Comparison of ENCODE assay signal across 15 cellular contexts in genomic region chr19:38392707-38393308, GRCh38. TPM values are rescaled to one million over a fixed set of nuclear protein-coding genes. Genes with fewer than 3 reads are reported as not detected.
DNase-seq lines count a peak whose midpoint lies in the region; ATAC-seq and TF ChIP-seq lines count a peak whose summit lies in the region.
"Had no signal": no experiment of that assay in that cellular context is flagged by ENCODE, and none has a peak within 500 bp of the region (broad histone marks: within the 10 kb centered on the region; RNA-seq: fewer than 3 reads in every experiment).

No MANE protein-coding gene starts in this region.

- peaks cover 6% of the 10 kb centered on the region for H3K36me3 Mint-ChIP-seq in Caco-2 (ENCODE audit: insufficient read depth, unreplicated experiment)
- peaks cover 38% of the 10 kb centered on the region for H3K36me3 Mint-ChIP-seq in activated T-helper 17 cell treated with anti-CD3 and anti-CD28 coated beads, Interleukin-2, amount 50 U/mL, for 72 hours (ENCODE audit: low read depth)
- H3K36me3 Mint-ChIP-seq in natural killer cell, result no peaks in the 10 kb centered on the region

- WGBS in ovary, 3 donors, result 68 to 74% (median 73%) methylated on average over 6 of the region's 6 CpGs

- no peak for TF ChIP-seq CTCF in Caco-2 (IDR thresholded peaks at IDR 0.05; ENCODE audit: insufficient read depth in 1 of 2, low read depth in 1 of 2, low read length in 1 of 2, severe bottlenecking in 1 of 2, unreplicated experiment in 1 of 2)
- TF ChIP-seq CTCF in natural killer cell (IDR thresholded peaks at IDR 0.05), result no peak
- TF ChIP-seq CTCF in ovary (IDR thresholded peaks at IDR 0.05), result no peak

- DNase-seq in Caco-2, result peak in 1 of 2 experiments; percentile 64
- peak; percentile 33 for DNase-seq in HT1080 (ENCODE audit: low read depth)
- DNase-seq in left colon, result no peak
- no peak for DNase-seq in ureter (ENCODE audit: low spot score)
- DNase-seq in natural killer cell, result no peak
- DNase-seq in KBM-7, result no peak
- DNase-seq in ovary, result no peak
- DNase-seq: CD4-positive, CD25-positive, alpha-beta regulatory T cell; midbrain; NCI-H1417 treated with DMSO at 0.1 percent for 48 hours; NCI-H69; psoas muscle; SJCRH30 had no signal

- intact Hi-C loops in Caco-2 (cut with micrococcal nuclease; ENCODE audit: unreplicated experiment), result no loop called here
- intact Hi-C loops in left colon (cut with DNase I, micrococcal nuclease), result loop anchor here in 1 of 2 donors (10.0 kb wide), 1 partner anchor 532 kb away; no protein-coding TSS in a partner anchor
- intact Hi-C loops in natural killer cell (cut with micrococcal nuclease), result no loop called here
- intact Hi-C loops in ovary (cut with DNase I), result no loop called here

- H3K4me1 Mint-ChIP-seq in Caco-2 (ENCODE audit: low read depth, unreplicated experiment) (peaks cover 16% of the 10 kb centered on the region), natural killer cell (peaks cover 13 to 32% of the 10 kb centered on the region in 2 donors)
- peaks cover 31% of the 10 kb centered on the region for H3K4me1 Mint-ChIP-seq in activated T-helper 17 cell treated with anti-CD3 and anti-CD28 coated beads, Interleukin-2, amount 50 U/mL, for 72 hours

- H3K4me1 ChIP-seq in Caco-2, result peaks cover 17% of the 10 kb centered on the region
- H3K4me1 ChIP-seq in ovary (ENCODE audit: insufficient read depth), result peaks cover 2% of the 10 kb centered on the region
- H3K4me1 ChIP-seq: SJCRH30 had no signal

- no peak overlapping the region for H3K4me3 ChIP-seq in Caco-2 (ENCODE audit: low read depth, low read length)
- no peak overlapping the region for H3K4me3 ChIP-seq in ovary
- H3K4me3 ChIP-seq: psoas muscle, SJCRH30 had no signal

- H3K27ac Mint-ChIP-seq in Caco-2 (ENCODE audit: unreplicated experiment) (peak overlapping the region; percentile 2), natural killer cell (no peak overlapping the region)
- H3K27ac Mint-ChIP-seq in activated T-helper 17 cell treated with anti-CD3 and anti-CD28 coated beads, Interleukin-2, amount 50 U/mL, for 72 hours, result no peak overlapping the region

- no peak overlapping the region for H3K27ac ChIP-seq in ovary
- H3K27ac ChIP-seq: psoas muscle, SJCRH30 had no signal

- H3K27me3 Mint-ChIP-seq in Caco-2 (ENCODE audit: insufficient read depth, unreplicated experiment), result no peaks in the 10 kb centered on the region
- peaks cover 4% of the 10 kb centered on the region for H3K27me3 Mint-ChIP-seq in activated T-helper 17 cell treated with anti-CD3 and anti-CD28 coated beads, Interleukin-2, amount 50 U/mL, for 72 hours
- peaks cover 34 to 41% of the 10 kb centered on the region in 2 donors for H3K27me3 Mint-ChIP-seq in natural killer cell (ENCODE audit: low read depth in 2 of 2)

- no peak overlapping the region for H3K4me3 Mint-ChIP-seq in Caco-2 (ENCODE audit: unreplicated experiment)
- H3K4me3 Mint-ChIP-seq in activated T-helper 17 cell treated with anti-CD3 and anti-CD28 coated beads, Interleukin-2, amount 50 U/mL, for 72 hours, result no peak overlapping the region
- H3K4me3 Mint-ChIP-seq in natural killer cell, result no peak overlapping the region

- in situ Hi-C loops in KBM-7 (cut with MboI; ENCODE audit: low pct_unique_long_range_greater_than_20kb, low sequenced_read_pairs), result no loop called here

- TF ChIP-seq EP300 in ovary (IDR thresholded peaks at IDR 0.05), result no peak

- H3K9me3 ChIP-seq in Caco-2 (no peaks in the 10 kb centered on the region), ovary (no peaks in the 10 kb centered on the region)
- H3K9me3 ChIP-seq: psoas muscle, SJCRH30 had no signal

- H3K27me3 ChIP-seq in Caco-2 (replicated peaks; ENCODE audit: control insufficient read depth, insufficient read depth, low read length), result no peaks in the 10 kb centered on the region
- H3K27me3 ChIP-seq in ovary, result no peaks in the 10 kb centered on the region
- H3K27me3 ChIP-seq: SJCRH30 had no signal

- peak; percentile 18 for ATAC-seq in activated T-helper 17 cell treated with anti-CD3 and anti-CD28 coated beads, Interleukin-2, amount 50 U/mL, for 72 hours (replicated peaks)
- ATAC-seq in left colon (peak; percentile 56), natural killer cell (no peak)
- ATAC-seq: activated CD4-positive, CD25-positive, alpha-beta regulatory T cell treated with anti-CD3 and anti-CD28 coated beads, Interleukin-2, amount 50 U/mL, for 24 hours; psoas muscle had no signal

- H3K9me3 Mint-ChIP-seq in Caco-2 (ENCODE audit: unreplicated experiment) (no peaks in the 10 kb centered on the region), natural killer cell (no peaks in the 10 kb centered on the region)
- H3K9me3 Mint-ChIP-seq in activated T-helper 17 cell treated with anti-CD3 and anti-CD28 coated beads, Interleukin-2, amount 50 U/mL, for 72 hours, result no peaks in the 10 kb centered on the region

- POLR2A ChIA-PET in Caco-2 (lab: Charles Lee), result interaction anchor here (0.6 kb wide), 1 partner anchor 639 kb away, joined by 5 read pairs; no protein-coding TSS in a partner anchor

- H3K36me3 ChIP-seq in Caco-2 (ENCODE audit: control insufficient read depth, insufficient read depth, low read length) (no peaks in the 10 kb centered on the region), ovary (no peaks in the 10 kb centered on the region)
- H3K36me3 ChIP-seq: SJCRH30 had no signal

- BruUV-seq in Caco-2 (replicated peaks; lab: Mats Ljungman, UMichigan), result no TSS peak

- CTCF ChIA-PET in Caco-2 (lab: Charles Lee), result no interaction called here

- no peak for TF ChIP-seq POLR2A in ovary (IDR thresholded peaks at IDR 0.05)

RNA-seq across cellular contexts. Expression of gene SPRED3, which starts 4.3 kb away (rescaled TPM):
- total RNA-seq in Caco-2 (2022) (2.9 and 3.5 TPM in 2 replicates), left colon (1 to 10 TPM in 1 of 2 donors, under 1 TPM in 1; 0.28 to 1.6 TPM), ureter (2.1 TPM), natural killer cell (1 to 10 TPM; 1.1 to 4.2 (median 1.3) TPM), ovary (1 to 10 TPM in 4 of 7 donors, under 1 TPM in 3; 0.24 to 2.1 (median 1.0) TPM)
- 6.6 and 11.0 TPM in 2 replicates for total RNA-seq in HT1080 (2014; rRNA removed; shearing (Covaris generic))
- 9.6 and 10.1 TPM in 2 replicates for polyA plus RNA-seq in HT1080 (2015; cell fraction: cytosol; rRNA removed)
- polyA plus RNA-seq in HT1080 (2015; cell fraction: nucleus; rRNA removed), result 27.3 and 29.1 TPM in 2 replicates
- total RNA-seq in activated T-helper 17 cell treated with anti-CD3 and anti-CD28 coated beads, Interleukin-2, amount 50 U/mL, for 72 hours, result 10 to 100 TPM in 1 of 2 donors, 1 to 10 TPM in 1; 1.8 to 14.4 TPM
- polyA plus RNA-seq in ovary, result under 1 TPM; 0.29 to 0.60 TPM

RNA-seq across cellular contexts. Expression of gene GGN, which starts 5.0 kb away (rescaled TPM):
- total RNA-seq in Caco-2 (2022) (0.79 TPM in 1 of 2 replicates, not detected in the other), left colon (under 1 TPM in 1 of 2 donors, not detected in 1; 0.37 TPM), ureter (0.86 TPM), natural killer cell (not detected), ovary (under 1 TPM in 5 of 7 donors, not detected in 2; 0.24 to 0.75 (median 0.69) TPM)
- 0.60 and 1.0 TPM in 2 replicates for total RNA-seq in HT1080 (2014; rRNA removed; shearing (Covaris generic))
- polyA plus RNA-seq in HT1080 (2015; cell fraction: cytosol; rRNA removed), result 1.1 and 2.0 TPM in 2 replicates
- polyA plus RNA-seq in HT1080 (2015; cell fraction: nucleus; rRNA removed), result 2.0 and 2.4 TPM in 2 replicates
- total RNA-seq in activated T-helper 17 cell treated with anti-CD3 and anti-CD28 coated beads, Interleukin-2, amount 50 U/mL, for 72 hours, result under 1 TPM in 1 of 2 donors, not detected in 1; 0.95 TPM
- under 1 TPM in 1 of 2 donors, not detected in 1; 0.28 TPM for polyA plus RNA-seq in ovary
- polyA plus RNA-seq: CD4-positive, CD25-positive, alpha-beta regulatory T cell had no signal

RNA-seq across cellular contexts. Expression of gene FAM98C, which starts 10.1 kb away (rescaled TPM):
- total RNA-seq in Caco-2 (2022), result 17.3 and 19.7 TPM in 2 replicates
- 14.3 and 16.2 TPM in 2 replicates for total RNA-seq in HT1080 (2014; rRNA removed; shearing (Covaris generic))
- 12.5 and 13.3 TPM in 2 replicates for polyA plus RNA-seq in HT1080 (2015; cell fraction: cytosol; rRNA removed)
- polyA plus RNA-seq in HT1080 (2015; cell fraction: nucleus; rRNA removed), result 21.4 and 25.6 TPM in 2 replicates
- 10 to 100 TPM; 26.1 to 63.0 TPM for total RNA-seq in activated T-helper 17 cell treated with anti-CD3 and anti-CD28 coated beads, Interleukin-2, amount 50 U/mL, for 72 hours
- 10 to 100 TPM; 33.2 to 37.4 TPM for total RNA-seq in left colon
- total RNA-seq in ureter, result 23.8 TPM
- 10 to 100 TPM; 36.9 to 42.1 (median 41.6) TPM for total RNA-seq in natural killer cell
- 10 to 100 TPM; 16.5 to 23.7 (median 20.9) TPM for total RNA-seq in ovary
- 10 to 100 TPM in 1 of 2 donors, 1 to 10 TPM in 1; 7.8 to 18.8 TPM for polyA plus RNA-seq in ovary

RNA-seq across cellular contexts. Expression of gene PSMD8, which starts 18.4 kb away (rescaled TPM):
- total RNA-seq in Caco-2 (2022), result 264 and 274 TPM in 2 replicates
- total RNA-seq in HT1080 (2014; rRNA removed; shearing (Covaris generic)), result 410 and 485 TPM in 2 replicates
- 295 and 335 TPM in 2 replicates for polyA plus RNA-seq in HT1080 (2015; cell fraction: cytosol; rRNA removed)
- polyA plus RNA-seq in HT1080 (2015; cell fraction: nucleus; rRNA removed), result 174 and 191 TPM in 2 replicates
- 100 to 1,000 TPM; 166 to 242 TPM for total RNA-seq in activated T-helper 17 cell treated with anti-CD3 and anti-CD28 coated beads, Interleukin-2, amount 50 U/mL, for 72 hours
- 100 to 1,000 TPM; 129 to 136 TPM for total RNA-seq in left colon
- total RNA-seq in ureter, result 139 TPM
- 100 to 1,000 TPM; 109 to 115 (median 109) TPM for total RNA-seq in natural killer cell
- 100 to 1,000 TPM in 3 of 7 donors, 10 to 100 TPM in 4; 59.1 to 125 (median 85.3) TPM for total RNA-seq in ovary
- 100 to 1,000 TPM in 1 of 2 donors, 10 to 100 TPM in 1; 81.5 to 129 TPM for polyA plus RNA-seq in ovary

RNA-seq across cellular contexts. Expression of gene RASGRP4, which starts 33.2 kb away (rescaled TPM):
- not detected in 2 replicates for total RNA-seq in Caco-2 (2022)
- not detected in 2 replicates for total RNA-seq in HT1080 (2014; rRNA removed; shearing (Covaris generic))
- polyA plus RNA-seq in HT1080 (2015; cell fraction: cytosol; rRNA removed), result not detected in 2 replicates
- polyA plus RNA-seq in HT1080 (2015; cell fraction: nucleus; rRNA removed), result not detected in 2 replicates
- total RNA-seq in activated T-helper 17 cell treated with anti-CD3 and anti-CD28 coated beads, Interleukin-2, amount 50 U/mL, for 72 hours, result 10 to 100 TPM; 21.8 to 39.4 TPM
- 1 to 10 TPM in 1 of 2 donors, under 1 TPM in 1; 0.49 to 1.8 TPM for total RNA-seq in left colon
- total RNA-seq in ureter, result 1.7 TPM
- 1 to 10 TPM; 2.3 to 9.3 (median 5.7) TPM for total RNA-seq in natural killer cell
- total RNA-seq in ovary, result 1 to 10 TPM in 3 of 7 donors, under 1 TPM in 4; 0.45 to 1.8 (median 0.84) TPM
- 1 to 10 TPM in 1 of 2 donors, under 1 TPM in 1; 0.58 to 2.5 TPM for polyA plus RNA-seq in ovary

Comparison
In these comparisons a context has a peak if more than half of its experiments do, and no peak if none do; other contexts are left out.
1. ATAC-seq: peak in activated T-helper 17 cell treated with anti-CD3 and anti-CD28 coated beads, Interleukin-2, amount 50 U/mL, for 72 hours (single experiment) and left colon (single experiment); none in natural killer cell (0 of 3).